8 cellular contexts compared by ENCODE assay signal in genomic region chr11:506238-506949, GRCh38.
DNase-seq lines count a peak whose midpoint lies in the region; ATAC-seq, FAIRE-seq and TF ChIP-seq lines count a peak whose summit lies in the region.

No MANE protein-coding gene starts in this region.

- peak; percentile 76 for TF ChIP-seq POLR2A in GM18951 (IDR thresholded peaks at IDR 0.05; ENCODE audit: extremely low read depth, insufficient read depth, insufficient read length)

- ATAC-seq in HG03175 (IDR thresholded peaks at IDR 0.05; ENCODE audit: unreplicated experiment) = peak; percentile 72

- FAIRE-seq in islet of Langerhans (lab: Jason Lieb, UNC) = peak; percentile 92

- in situ Hi-C loops in GM18951 (cut with MboI; ENCODE audit: low sequenced_read_pairs, unreplicated experiment) = no loop called here

- DNase-seq in AG08396 (ENCODE audit: low spot score) = peak; percentile 99
- DNase-seq in NCI-H226 = peak; percentile 96
- DNase-seq in activated CD4-positive, CD25-positive, alpha-beta regulatory T cell (lab: John Stamatoyannopoulos, UW) = peak; percentile 92 to 97 (median 95)
- DNase-seq in central memory CD4-positive, alpha-beta T cell = peak; percentile 97
- DNase-seq in stimulated activated CD4-positive, alpha-beta T cell treated with anti-CD3 and anti-CD28 coated beads, Interleukin-12 subunit alpha, Interleukin-12 subunit beta, amount 100 ng/mL, for 24 hours (ENCODE audit: low read depth in 2 of 2) = peak; percentile 96 to 97

Comparison
In these comparisons a context has a peak if more than half of its experiments do, and no peak if none do; other contexts are left out.
1. Peak in every context shown above with its lines: DNase-seq and ATAC-seq.